In genomic region chr2:202161106-202161836, GRCh38 we compare ENCODE assay signal across 11 cellular contexts.
DNase-seq lines count a peak whose midpoint lies in the region; ATAC-seq and TF ChIP-seq lines count a peak whose summit lies in the region.
"Had no signal": no experiment of that assay in that cellular context is flagged by ENCODE, and none has a peak within 500 bp of the region (broad histone marks: within the 10 kb centered on the region; RNA-seq: fewer than 3 reads in every experiment).

No MANE protein-coding gene starts in this region.

- H3K9me3 ChIP-seq in upper lobe of right lung = no peaks in the 10 kb centered on the region

- H3K36me3 Mint-ChIP-seq in HFFc6 (ENCODE audit: low read depth) (no peaks in the 10 kb centered on the region), glutamatergic neuron (ENCODE audit: unreplicated experiment) (no peaks in the 10 kb centered on the region)
- no peaks in the 10 kb centered on the region for H3K36me3 Mint-ChIP-seq in activated naive CD8-positive, alpha-beta T cell treated with anti-CD3 and anti-CD28 coated beads for 36 hours
- H3K36me3 Mint-ChIP-seq: activated naive CD8-positive, alpha-beta T cell; CD8-positive, alpha-beta memory T cell; naive thymus-derived CD4-positive, alpha-beta T cell had no signal

- TF ChIP-seq CTCF in HFFc6 (IDR thresholded peaks at IDR 0.05) = no peak
- no peak for TF ChIP-seq CTCF in upper lobe of right lung (IDR thresholded peaks at IDR 0.05)
- TF ChIP-seq CTCF in glutamatergic neuron (IDR thresholded peaks at IDR 0.05; ENCODE audit: partially characterized antibody, unreplicated experiment) = no peak

- H3K27ac Mint-ChIP-seq in HFFc6 (no peak overlapping the region), glutamatergic neuron (ENCODE audit: unreplicated experiment) (no peak overlapping the region)
- no peak overlapping the region for H3K27ac Mint-ChIP-seq in activated naive CD8-positive, alpha-beta T cell treated with anti-CD3 and anti-CD28 coated beads for 36 hours
- H3K27ac Mint-ChIP-seq: activated naive CD8-positive, alpha-beta T cell; CD8-positive, alpha-beta memory T cell; naive thymus-derived CD4-positive, alpha-beta T cell had no signal

- intact Hi-C loops in head of caudate nucleus (cut with DNase I) (no loop called here), upper lobe of right lung (cut with DNase I) (no loop called here)

- no peaks in the 10 kb centered on the region for H3K9me3 Mint-ChIP-seq in HFFc6
- no peaks in the 10 kb centered on the region for H3K9me3 Mint-ChIP-seq in glutamatergic neuron (ENCODE audit: unreplicated experiment)
- no peaks in the 10 kb centered on the region for H3K9me3 Mint-ChIP-seq in activated naive CD8-positive, alpha-beta T cell treated with anti-CD3 and anti-CD28 coated beads for 36 hours
- H3K9me3 Mint-ChIP-seq: CD8-positive, alpha-beta memory T cell; naive thymus-derived CD4-positive, alpha-beta T cell had no signal

- H3K4me1 Mint-ChIP-seq in HFFc6 (ENCODE audit: low read depth) (peaks cover 40% of the 10 kb centered on the region), glutamatergic neuron (ENCODE audit: low read depth, unreplicated experiment) (peaks cover 4% of the 10 kb centered on the region)
- peaks cover 3% of the 10 kb centered on the region for H3K4me1 Mint-ChIP-seq in activated naive CD8-positive, alpha-beta T cell treated with anti-CD3 and anti-CD28 coated beads for 36 hours
- H3K4me1 Mint-ChIP-seq: CD8-positive, alpha-beta memory T cell had no signal

- no peak for ATAC-seq in upper lobe of right lung
- ATAC-seq: naive thymus-derived CD4-positive, alpha-beta T cell had no signal

- no peak overlapping the region for H3K4me3 Mint-ChIP-seq in HFFc6
- H3K4me3 Mint-ChIP-seq in glutamatergic neuron (ENCODE audit: unreplicated experiment) = no peak overlapping the region
- H3K4me3 Mint-ChIP-seq in activated naive CD8-positive, alpha-beta T cell treated with anti-CD3 and anti-CD28 coated beads for 36 hours = no peak overlapping the region
- H3K4me3 Mint-ChIP-seq: activated naive CD8-positive, alpha-beta T cell; CD8-positive, alpha-beta memory T cell; naive thymus-derived CD4-positive, alpha-beta T cell had no signal

- H3K36me3 ChIP-seq in rectal smooth muscle tissue (ENCODE audit: control insufficient read depth, insufficient read depth, low read length) (no peaks in the 10 kb centered on the region), upper lobe of right lung (no peaks in the 10 kb centered on the region)

- no peak overlapping the region for H3K4me3 ChIP-seq in rectal smooth muscle tissue (ENCODE audit: low read length)
- H3K4me3 ChIP-seq in upper lobe of right lung = no peak overlapping the region

- H3K4me1 ChIP-seq in rectal smooth muscle tissue (ENCODE audit: control insufficient read depth, insufficient read depth, low read length) (no peaks in the 10 kb centered on the region), upper lobe of right lung (no peaks in the 10 kb centered on the region)

- H3K27me3 ChIP-seq in rectal smooth muscle tissue (ENCODE audit: control insufficient read depth, insufficient read depth, low read length) = no peaks in the 10 kb centered on the region
- no peaks in the 10 kb centered on the region for H3K27me3 ChIP-seq in upper lobe of right lung

- H3K27ac ChIP-seq in rectal smooth muscle tissue (ENCODE audit: low read depth, low read length) = peak overlapping the region; percentile 55
- no peak overlapping the region for H3K27ac ChIP-seq in upper lobe of right lung

- DNase-seq in HFFc6 (peak; percentile 33), RKO (ENCODE audit: low spot score) (peak; percentile 11), head of caudate nucleus (peak in 24 of 42 donors; percentile 12 to 78 (median 38)), upper lobe of right lung (no peak), glutamatergic neuron (no peak)
- DNase-seq in activated naive CD8-positive, alpha-beta T cell treated with anti-CD3 and anti-CD28 coated beads for 36 hours = no peak
- DNase-seq: CD8-positive, alpha-beta memory T cell; islet precursor cell; naive thymus-derived CD4-positive, alpha-beta T cell had no signal

- H3K9ac ChIP-seq in rectal smooth muscle tissue (ENCODE audit: low read length) = no peak overlapping the region

- H3K27me3 Mint-ChIP-seq in HFFc6 (ENCODE audit: insufficient read depth) (no peaks in the 10 kb centered on the region; the same call in 1 of the 2 replicates), glutamatergic neuron (ENCODE audit: unreplicated experiment) (peaks cover 2% of the 10 kb centered on the region)
- peaks cover under 1% of the 10 kb centered on the region for H3K27me3 Mint-ChIP-seq in activated naive CD8-positive, alpha-beta T cell treated with anti-CD3 and anti-CD28 coated beads for 36 hours
- H3K27me3 Mint-ChIP-seq: activated naive CD8-positive, alpha-beta T cell had no signal

Comparison
In these comparisons a context has a peak if more than half of its experiments do, and no peak if none do; other contexts are left out.
1. DNase-seq: peak in HFFc6 (single experiment), RKO (single experiment) and head of caudate nucleus (24 of 42); none in upper lobe of right lung (single experiment), glutamatergic neuron (single experiment) and activated naive CD8-positive, alpha-beta T cell treated with anti-CD3 and anti-CD28 coated beads for 36 hours (single experiment).